Comparison of ENCODE assay signal across 1 cellular context in genomic region chr12:109836916-109837315, GRCh38.
TF ChIP-seq lines count a peak whose summit lies in the region.

No MANE protein-coding gene starts in this region.

TF ChIP-seq in HepG2, 621 proteins besides CTCF, POLR2A, EP300 and RAD21:
- 0 out of 2 replicates have a peak, but pooled peaks have one; percentile 20 for TF ChIP-seq SAP130 (CRISPR knock-in tag; IDR thresholded peaks at IDR 0.05; ENCODE audit: low read depth)
- TF ChIP-seq FOSL2 (CRISPR knock-in tag; IDR thresholded peaks at IDR 0.05), result 0 out of 2 replicates have a peak, but pooled peaks have one; percentile 12
- TF ChIP-seq ZNF329 (CRISPR knock-in tag; IDR thresholded peaks at IDR 0.05; ENCODE audit: low read depth), result no peak
- TF ChIP-seq ZFP41 (CRISPR knock-in tag; IDR thresholded peaks at IDR 0.05; ENCODE audit: borderline replicate concordance), result no peak
- TF ChIP-seq DPF2 (CRISPR knock-in tag; IDR thresholded peaks at IDR 0.05; ENCODE audit: borderline replicate concordance, low read depth), result no peak
- no peak for TF ChIP-seq ZNF234 (CRISPR knock-in tag; conservative IDR thresholded peaks at IDR 0.05)
- no peak for TF ChIP-seq PAF1 (CRISPR knock-in tag; IDR thresholded peaks at IDR 0.05)
- TF ChIP-seq ZKSCAN8 (CRISPR knock-in tag; IDR thresholded peaks at IDR 0.05; ENCODE audit: borderline replicate concordance), result 0 out of 2 replicates have a peak, but pooled peaks have one; percentile 40
- TF ChIP-seq ZNF770 (CRISPR knock-in tag; IDR thresholded peaks at IDR 0.05), result 0 out of 2 replicates have a peak, but pooled peaks have one; percentile 2
- TF ChIP-seq SIN3A (IDR thresholded peaks at IDR 0.05; ENCODE audit: borderline replicate concordance, low read depth, low read length), result no peak
- no peak for TF ChIP-seq BRD4 (CRISPR knock-in tag; IDR thresholded peaks at IDR 0.05)
